Comparison of ENCODE assay signal across 1 cellular context in the genomic region with DNA sequence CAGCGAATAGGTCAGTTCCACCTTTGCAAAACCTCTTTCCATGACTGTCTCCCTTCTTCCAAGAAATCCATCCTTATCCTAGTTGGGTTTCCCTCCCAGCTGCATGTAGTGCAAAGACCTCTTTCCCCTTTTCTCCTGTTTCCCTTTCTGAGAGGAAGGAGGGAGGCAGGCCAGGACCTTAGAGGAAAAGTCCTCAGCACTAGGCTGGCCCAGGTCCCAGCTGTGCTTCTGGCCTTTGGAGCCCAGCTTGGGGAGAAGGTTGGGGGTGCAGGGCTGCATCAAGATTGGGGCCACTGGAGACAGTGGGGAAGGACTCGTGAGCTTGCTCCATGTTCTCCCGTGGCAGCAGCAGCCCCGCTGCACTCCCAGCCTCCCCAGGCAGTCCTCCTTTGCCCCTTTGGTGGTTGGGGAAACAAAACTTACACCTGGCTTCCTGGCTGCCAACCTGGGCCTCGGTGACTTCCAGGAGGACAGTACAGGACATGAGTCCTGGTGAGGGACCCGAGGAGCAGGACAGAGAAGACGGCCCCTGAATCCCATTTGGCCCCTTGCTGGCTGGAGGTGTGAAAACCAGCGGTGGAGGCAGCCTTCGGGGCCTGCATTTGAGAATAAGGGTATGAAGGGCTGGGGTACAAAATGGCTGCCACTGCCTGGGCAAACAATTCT.
TF ChIP-seq lines count a peak whose summit lies in the region.

No MANE protein-coding gene starts in this region.

TF ChIP-seq in HepG2, 621 proteins besides CTCF, POLR2A, EP300 and RAD21 (continued from another document and continues in another):
- TF ChIP-seq, protein P1, sequence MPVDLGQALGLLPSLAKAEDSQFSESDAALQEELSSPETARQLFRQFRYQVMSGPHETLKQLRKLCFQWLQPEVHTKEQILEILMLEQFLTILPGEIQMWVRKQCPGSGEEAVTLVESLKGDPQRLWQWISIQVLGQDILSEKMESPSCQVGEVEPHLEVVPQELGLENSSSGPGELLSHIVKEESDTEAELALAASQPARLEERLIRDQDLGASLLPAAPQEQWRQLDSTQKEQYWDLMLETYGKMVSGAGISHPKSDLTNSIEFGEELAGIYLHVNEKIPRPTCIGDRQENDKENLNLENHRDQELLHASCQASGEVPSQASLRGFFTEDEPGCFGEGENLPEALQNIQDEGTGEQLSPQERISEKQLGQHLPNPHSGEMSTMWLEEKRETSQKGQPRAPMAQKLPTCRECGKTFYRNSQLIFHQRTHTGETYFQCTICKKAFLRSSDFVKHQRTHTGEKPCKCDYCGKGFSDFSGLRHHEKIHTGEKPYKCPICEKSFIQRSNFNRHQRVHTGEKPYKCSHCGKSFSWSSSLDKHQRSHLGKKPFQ (CRISPR knock-in tag; IDR thresholded peaks at IDR 0.05; ENCODE audit: insufficient replicate concordance): no peak
- TF ChIP-seq ZBTB38 (CRISPR knock-in tag; IDR thresholded peaks at IDR 0.05) (no peak), MYNN (CRISPR knock-in tag; IDR thresholded peaks at IDR 0.05; ENCODE audit: low read depth) (no peak), NR3C1 (CRISPR knock-in tag; IDR thresholded peaks at IDR 0.05) (no peak), ZNF556 (CRISPR knock-in tag; IDR thresholded peaks at IDR 0.05; ENCODE audit: borderline replicate concordance) (no peak), TCF7L2 (IDR thresholded peaks at IDR 0.05; ENCODE audit: low read depth, low read length) (no peak), ZNF550 (CRISPR knock-in tag; IDR thresholded peaks at IDR 0.05; ENCODE audit: borderline replicate concordance) (no peak), ZNF484 (CRISPR knock-in tag; IDR thresholded peaks at IDR 0.05; ENCODE audit: borderline replicate concordance, low read depth) (0 out of 2 replicates have a peak, but pooled peaks have one; percentile 11), ZNF598 (CRISPR knock-in tag; IDR thresholded peaks at IDR 0.05; ENCODE audit: borderline replicate concordance) (no peak), ZNF431 (CRISPR knock-in tag; IDR thresholded peaks at IDR 0.05; ENCODE audit: borderline replicate concordance, low read depth) (0 out of 2 replicates have a peak, but pooled peaks have one; percentile 26), ZFP1 (CRISPR knock-in tag; IDR thresholded peaks at IDR 0.05) (no peak), SAP130 (CRISPR knock-in tag; IDR thresholded peaks at IDR 0.05; ENCODE audit: low read depth) (no peak), RXRB (CRISPR knock-in tag; IDR thresholded peaks at IDR 0.05; ENCODE audit: borderline replicate concordance) (no peak), SIN3A (IDR thresholded peaks at IDR 0.05; ENCODE audit: borderline replicate concordance, low read depth, low read length) (no peak), RBM39 (IDR thresholded peaks at IDR 0.05; ENCODE audit: low read depth, low read length, poor library complexity, severe bottlenecking) (no peak), HCFC1 (IDR thresholded peaks at IDR 0.05; ENCODE audit: low read depth, low read length) (no peak), PAWR (CRISPR knock-in tag; IDR thresholded peaks at IDR 0.05; ENCODE audit: borderline replicate concordance) (no peak), ZNF333 (CRISPR knock-in tag; IDR thresholded peaks at IDR 0.05; ENCODE audit: borderline replicate concordance) (no peak), SOX5 (CRISPR knock-in tag; IDR thresholded peaks at IDR 0.05; ENCODE audit: borderline replicate concordance) (no peak; the same call in 1 of the 2 replicates), ZFP36 (IDR thresholded peaks at IDR 0.05; ENCODE audit: borderline replicate concordance, low read depth, low read length, partially characterized antibody) (no peak), TARDBP (CRISPR knock-in tag; IDR thresholded peaks at IDR 0.05) (no peak), PCBP2 (optimal IDR thresholded peaks at IDR 0.05; ENCODE audit: low read depth, low read length, poor library complexity, severe bottlenecking) (no peak), ZNF709 (CRISPR knock-in tag; IDR thresholded peaks at IDR 0.05) (peak; percentile 45; the same call in 1 of the 2 replicates), ZBTB7B (CRISPR knock-in tag; IDR thresholded peaks at IDR 0.05) (no peak), MIER2 (CRISPR knock-in tag; IDR thresholded peaks at IDR 0.05) (no peak)
- TF ChIP-seq, protein P2, sequence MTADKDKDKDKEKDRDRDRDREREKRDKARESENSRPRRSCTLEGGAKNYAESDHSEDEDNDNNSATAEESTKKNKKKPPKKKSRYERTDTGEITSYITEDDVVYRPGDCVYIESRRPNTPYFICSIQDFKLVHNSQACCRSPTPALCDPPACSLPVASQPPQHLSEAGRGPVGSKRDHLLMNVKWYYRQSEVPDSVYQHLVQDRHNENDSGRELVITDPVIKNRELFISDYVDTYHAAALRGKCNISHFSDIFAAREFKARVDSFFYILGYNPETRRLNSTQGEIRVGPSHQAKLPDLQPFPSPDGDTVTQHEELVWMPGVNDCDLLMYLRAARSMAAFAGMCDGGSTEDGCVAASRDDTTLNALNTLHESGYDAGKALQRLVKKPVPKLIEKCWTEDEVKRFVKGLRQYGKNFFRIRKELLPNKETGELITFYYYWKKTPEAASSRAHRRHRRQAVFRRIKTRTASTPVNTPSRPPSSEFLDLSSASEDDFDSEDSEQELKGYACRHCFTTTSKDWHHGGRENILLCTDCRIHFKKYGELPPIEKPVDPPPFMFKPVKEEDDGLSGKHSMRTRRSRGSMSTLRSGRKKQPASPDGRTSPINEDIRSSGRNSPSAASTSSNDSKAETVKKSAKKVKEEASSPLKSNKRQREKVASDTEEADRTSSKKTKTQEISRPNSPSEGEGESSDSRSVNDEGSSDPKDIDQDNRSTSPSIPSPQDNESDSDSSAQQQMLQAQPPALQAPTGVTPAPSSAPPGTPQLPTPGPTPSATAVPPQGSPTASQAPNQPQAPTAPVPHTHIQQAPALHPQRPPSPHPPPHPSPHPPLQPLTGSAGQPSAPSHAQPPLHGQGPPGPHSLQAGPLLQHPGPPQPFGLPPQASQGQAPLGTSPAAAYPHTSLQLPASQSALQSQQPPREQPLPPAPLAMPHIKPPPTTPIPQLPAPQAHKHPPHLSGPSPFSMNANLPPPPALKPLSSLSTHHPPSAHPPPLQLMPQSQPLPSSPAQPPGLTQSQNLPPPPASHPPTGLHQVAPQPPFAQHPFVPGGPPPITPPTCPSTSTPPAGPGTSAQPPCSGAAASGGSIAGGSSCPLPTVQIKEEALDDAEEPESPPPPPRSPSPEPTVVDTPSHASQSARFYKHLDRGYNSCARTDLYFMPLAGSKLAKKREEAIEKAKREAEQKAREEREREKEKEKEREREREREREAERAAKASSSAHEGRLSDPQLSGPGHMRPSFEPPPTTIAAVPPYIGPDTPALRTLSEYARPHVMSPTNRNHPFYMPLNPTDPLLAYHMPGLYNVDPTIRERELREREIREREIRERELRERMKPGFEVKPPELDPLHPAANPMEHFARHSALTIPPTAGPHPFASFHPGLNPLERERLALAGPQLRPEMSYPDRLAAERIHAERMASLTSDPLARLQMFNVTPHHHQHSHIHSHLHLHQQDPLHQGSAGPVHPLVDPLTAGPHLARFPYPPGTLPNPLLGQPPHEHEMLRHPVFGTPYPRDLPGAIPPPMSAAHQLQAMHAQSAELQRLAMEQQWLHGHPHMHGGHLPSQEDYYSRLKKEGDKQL (CRISPR knock-in tag; IDR thresholded peaks at IDR 0.05; ENCODE audit: low read depth): no peak
- TF ChIP-seq, protein P3, sequence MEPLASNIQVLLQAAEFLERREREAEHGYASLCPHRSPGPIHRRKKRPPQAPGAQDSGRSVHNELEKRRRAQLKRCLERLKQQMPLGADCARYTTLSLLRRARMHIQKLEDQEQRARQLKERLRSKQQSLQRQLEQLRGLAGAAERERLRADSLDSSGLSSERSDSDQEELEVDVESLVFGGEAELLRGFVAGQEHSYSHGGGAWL (CRISPR knock-in tag; IDR thresholded peaks at IDR 0.05): no peak; the same call in 1 of the 2 replicates
- TF ChIP-seq, protein P4, sequence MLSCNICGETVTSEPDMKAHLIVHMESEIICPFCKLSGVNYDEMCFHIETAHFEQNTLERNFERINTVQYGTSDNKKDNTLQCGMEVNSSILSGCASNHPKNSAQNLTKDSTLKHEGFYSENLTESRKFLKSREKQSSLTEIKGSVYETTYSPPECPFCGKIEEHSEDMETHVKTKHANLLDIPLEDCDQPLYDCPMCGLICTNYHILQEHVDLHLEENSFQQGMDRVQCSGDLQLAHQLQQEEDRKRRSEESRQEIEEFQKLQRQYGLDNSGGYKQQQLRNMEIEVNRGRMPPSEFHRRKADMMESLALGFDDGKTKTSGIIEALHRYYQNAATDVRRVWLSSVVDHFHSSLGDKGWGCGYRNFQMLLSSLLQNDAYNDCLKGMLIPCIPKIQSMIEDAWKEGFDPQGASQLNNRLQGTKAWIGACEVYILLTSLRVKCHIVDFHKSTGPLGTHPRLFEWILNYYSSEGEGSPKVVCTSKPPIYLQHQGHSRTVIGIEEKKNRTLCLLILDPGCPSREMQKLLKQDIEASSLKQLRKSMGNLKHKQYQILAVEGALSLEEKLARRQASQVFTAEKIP (CRISPR knock-in tag; IDR thresholded peaks at IDR 0.05; ENCODE audit: borderline replicate concordance): no peak
- TF ChIP-seq, protein P5, sequence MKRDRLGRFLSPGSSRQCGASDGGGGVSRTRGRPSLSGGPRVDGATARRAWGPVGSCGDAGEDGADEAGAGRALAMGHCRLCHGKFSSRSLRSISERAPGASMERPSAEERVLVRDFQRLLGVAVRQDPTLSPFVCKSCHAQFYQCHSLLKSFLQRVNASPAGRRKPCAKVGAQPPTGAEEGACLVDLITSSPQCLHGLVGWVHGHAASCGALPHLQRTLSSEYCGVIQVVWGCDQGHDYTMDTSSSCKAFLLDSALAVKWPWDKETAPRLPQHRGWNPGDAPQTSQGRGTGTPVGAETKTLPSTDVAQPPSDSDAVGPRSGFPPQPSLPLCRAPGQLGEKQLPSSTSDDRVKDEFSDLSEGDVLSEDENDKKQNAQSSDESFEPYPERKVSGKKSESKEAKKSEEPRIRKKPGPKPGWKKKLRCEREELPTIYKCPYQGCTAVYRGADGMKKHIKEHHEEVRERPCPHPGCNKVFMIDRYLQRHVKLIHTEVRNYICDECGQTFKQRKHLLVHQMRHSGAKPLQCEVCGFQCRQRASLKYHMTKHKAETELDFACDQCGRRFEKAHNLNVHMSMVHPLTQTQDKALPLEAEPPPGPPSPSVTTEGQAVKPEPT (CRISPR knock-in tag; IDR thresholded peaks at IDR 0.05; ENCODE audit: low read depth): no peak
- TF ChIP-seq, protein P6, sequence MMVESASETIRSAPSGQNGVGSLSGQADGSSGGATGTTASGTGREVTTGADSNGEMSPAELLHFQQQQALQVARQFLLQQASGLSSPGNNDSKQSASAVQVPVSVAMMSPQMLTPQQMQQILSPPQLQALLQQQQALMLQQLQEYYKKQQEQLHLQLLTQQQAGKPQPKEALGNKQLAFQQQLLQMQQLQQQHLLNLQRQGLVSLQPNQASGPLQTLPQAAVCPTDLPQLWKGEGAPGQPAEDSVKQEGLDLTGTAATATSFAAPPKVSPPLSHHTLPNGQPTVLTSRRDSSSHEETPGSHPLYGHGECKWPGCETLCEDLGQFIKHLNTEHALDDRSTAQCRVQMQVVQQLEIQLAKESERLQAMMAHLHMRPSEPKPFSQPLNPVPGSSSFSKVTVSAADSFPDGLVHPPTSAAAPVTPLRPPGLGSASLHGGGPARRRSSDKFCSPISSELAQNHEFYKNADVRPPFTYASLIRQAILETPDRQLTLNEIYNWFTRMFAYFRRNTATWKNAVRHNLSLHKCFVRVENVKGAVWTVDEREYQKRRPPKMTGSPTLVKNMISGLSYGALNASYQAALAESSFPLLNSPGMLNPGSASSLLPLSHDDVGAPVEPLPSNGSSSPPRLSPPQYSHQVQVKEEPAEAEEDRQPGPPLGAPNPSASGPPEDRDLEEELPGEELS (CRISPR knock-in tag; IDR thresholded peaks at IDR 0.05): no peak
- TF ChIP-seq, protein P7, sequence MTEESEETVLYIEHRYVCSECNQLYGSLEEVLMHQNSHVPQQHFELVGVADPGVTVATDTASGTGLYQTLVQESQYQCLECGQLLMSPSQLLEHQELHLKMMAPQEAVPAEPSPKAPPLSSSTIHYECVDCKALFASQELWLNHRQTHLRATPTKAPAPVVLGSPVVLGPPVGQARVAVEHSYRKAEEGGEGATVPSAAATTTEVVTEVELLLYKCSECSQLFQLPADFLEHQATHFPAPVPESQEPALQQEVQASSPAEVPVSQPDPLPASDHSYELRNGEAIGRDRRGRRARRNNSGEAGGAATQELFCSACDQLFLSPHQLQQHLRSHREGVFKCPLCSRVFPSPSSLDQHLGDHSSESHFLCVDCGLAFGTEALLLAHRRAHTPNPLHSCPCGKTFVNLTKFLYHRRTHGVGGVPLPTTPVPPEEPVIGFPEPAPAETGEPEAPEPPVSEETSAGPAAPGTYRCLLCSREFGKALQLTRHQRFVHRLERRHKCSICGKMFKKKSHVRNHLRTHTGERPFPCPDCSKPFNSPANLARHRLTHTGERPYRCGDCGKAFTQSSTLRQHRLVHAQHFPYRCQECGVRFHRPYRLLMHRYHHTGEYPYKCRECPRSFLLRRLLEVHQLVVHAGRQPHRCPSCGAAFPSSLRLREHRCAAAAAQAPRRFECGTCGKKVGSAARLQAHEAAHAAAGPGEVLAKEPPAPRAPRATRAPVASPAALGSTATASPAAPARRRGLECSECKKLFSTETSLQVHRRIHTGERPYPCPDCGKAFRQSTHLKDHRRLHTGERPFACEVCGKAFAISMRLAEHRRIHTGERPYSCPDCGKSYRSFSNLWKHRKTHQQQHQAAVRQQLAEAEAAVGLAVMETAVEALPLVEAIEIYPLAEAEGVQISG (CRISPR knock-in tag; IDR thresholded peaks at IDR 0.05): no peak
- TF ChIP-seq, protein P8, sequence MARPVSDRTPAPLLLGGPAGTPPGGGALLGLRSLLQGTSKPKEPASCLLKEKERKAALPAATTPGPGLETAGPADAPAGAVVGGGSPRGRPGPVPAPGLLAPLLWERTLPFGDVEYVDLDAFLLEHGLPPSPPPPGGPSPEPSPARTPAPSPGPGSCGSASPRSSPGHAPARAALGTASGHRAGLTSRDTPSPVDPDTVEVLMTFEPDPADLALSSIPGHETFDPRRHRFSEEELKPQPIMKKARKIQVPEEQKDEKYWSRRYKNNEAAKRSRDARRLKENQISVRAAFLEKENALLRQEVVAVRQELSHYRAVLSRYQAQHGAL (CRISPR knock-in tag; IDR thresholded peaks at IDR 0.05; ENCODE audit: not compliant biosample characterization): no peak
- TF ChIP-seq, protein P9, sequence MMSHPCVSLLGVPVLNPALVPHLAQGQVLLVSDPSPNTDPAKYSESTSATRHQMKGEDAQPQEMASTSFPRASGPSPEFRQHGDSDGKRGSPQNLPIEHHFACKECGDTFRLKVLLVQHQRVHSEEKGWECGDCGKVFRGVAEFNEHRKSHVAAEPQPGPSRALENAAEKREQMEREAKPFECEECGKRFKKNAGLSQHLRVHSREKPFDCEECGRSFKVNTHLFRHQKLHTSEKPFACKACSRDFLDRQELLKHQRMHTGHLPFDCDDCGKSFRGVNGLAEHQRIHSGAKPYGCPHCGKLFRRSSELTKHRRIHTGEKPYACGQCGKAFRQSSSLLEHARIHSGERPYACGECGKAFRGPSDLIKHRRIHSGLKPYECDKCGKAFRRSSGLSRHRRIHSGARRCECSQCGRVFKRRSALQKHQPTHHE (CRISPR knock-in tag; IDR thresholded peaks at IDR 0.05; ENCODE audit: borderline replicate concordance): no peak
